1 cellular context compared by ENCODE assay signal in the genomic region with DNA sequence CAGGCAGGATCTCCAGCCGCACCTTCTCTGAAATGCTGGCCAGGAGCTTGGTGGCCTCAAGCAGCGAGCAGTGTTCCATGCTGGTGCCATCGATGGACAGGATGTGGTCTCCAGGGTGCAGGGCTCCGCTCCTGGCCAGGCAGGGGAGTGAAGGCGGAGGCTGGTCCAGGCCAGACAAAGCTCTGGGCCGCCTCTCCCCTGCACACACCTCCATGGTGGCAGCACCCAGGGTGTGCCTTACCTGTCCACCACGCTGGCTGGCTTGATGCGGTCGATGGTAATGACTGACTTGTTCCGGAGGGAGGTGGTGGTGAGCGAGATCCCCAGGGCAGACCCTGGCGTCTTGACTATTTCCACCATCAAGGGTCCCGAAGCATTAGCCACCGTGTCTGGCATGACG.
TF ChIP-seq lines count a peak whose summit lies in the region.

No MANE protein-coding gene starts in this region.

TF ChIP-seq in H1, 55 proteins besides CTCF, POLR2A, EP300 and RAD21:
- TF ChIP-seq CHD1 (IDR thresholded peaks at IDR 0.05; ENCODE audit: low read depth, low read length) (no peak), ASH2L (IDR thresholded peaks at IDR 0.05; ENCODE audit: low read length) (no peak)
- TF ChIP-seq, protein P1, sequence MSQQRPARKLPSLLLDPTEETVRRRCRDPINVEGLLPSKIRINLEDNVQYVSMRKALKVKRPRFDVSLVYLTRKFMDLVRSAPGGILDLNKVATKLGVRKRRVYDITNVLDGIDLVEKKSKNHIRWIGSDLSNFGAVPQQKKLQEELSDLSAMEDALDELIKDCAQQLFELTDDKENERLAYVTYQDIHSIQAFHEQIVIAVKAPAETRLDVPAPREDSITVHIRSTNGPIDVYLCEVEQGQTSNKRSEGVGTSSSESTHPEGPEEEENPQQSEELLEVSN (IDR thresholded peaks at IDR 0.05) = no peak
